In genomic region chr7:149147072-149147729, GRCh38 we compare ENCODE assay signal across 1 cellular context.
TF ChIP-seq lines count a peak whose summit lies in the region.

TSS of gene ZNF398 (plus strand) at chr7:149147453. CDS start at chr7:149147743, 290 bp downstream.

TF ChIP-seq in HepG2, 621 proteins besides CTCF, POLR2A, EP300 and RAD21 (continued from another document and continues in another):
- TF ChIP-seq ZNF281 (CRISPR knock-in tag; IDR thresholded peaks at IDR 0.05; ENCODE audit: borderline replicate concordance) (peak; percentile 94), ZIK1 (CRISPR knock-in tag; IDR thresholded peaks at IDR 0.05; ENCODE audit: borderline replicate concordance, low read depth) (peak; percentile 67; the same call in 1 of the 2 replicates), TAF1 (CRISPR knock-in tag; IDR thresholded peaks at IDR 0.05) (peak; percentile 64), E2F1 (CRISPR knock-in tag; IDR thresholded peaks at IDR 0.05) (peak; percentile 52; the same call in 1 of the 2 replicates), ZNF24 (IDR thresholded peaks at IDR 0.05) (peak; percentile 22; the same call in 1 of the 2 replicates), KDM3A (CRISPR knock-in tag; IDR thresholded peaks at IDR 0.05; ENCODE audit: low read depth) (no peak), ZBTB43 (CRISPR knock-in tag; conservative IDR thresholded peaks at IDR 0.05) (no peak), MYC (CRISPR knock-in tag; IDR thresholded peaks at IDR 0.05; ENCODE audit: borderline replicate concordance) (peak; percentile 66), TSC22D2 (CRISPR knock-in tag; IDR thresholded peaks at IDR 0.05; ENCODE audit: borderline replicate concordance) (0 out of 2 replicates have a peak, but pooled peaks have one; percentile 8), ZSCAN31 (CRISPR knock-in tag; IDR thresholded peaks at IDR 0.05; ENCODE audit: low read depth) (peak; percentile 74; the same call in 1 of the 2 replicates), KLF12 (CRISPR knock-in tag; IDR thresholded peaks at IDR 0.05; ENCODE audit: borderline replicate concordance) (no peak; the same call in 1 of the 2 replicates), ZFY (CRISPR knock-in tag; IDR thresholded peaks at IDR 0.05) (peak; percentile 97), SIX4 (CRISPR knock-in tag; IDR thresholded peaks at IDR 0.05) (0 out of 2 replicates have a peak, but pooled peaks have one; percentile 9), MED13 (CRISPR knock-in tag; IDR thresholded peaks at IDR 0.05) (no peak; the same call in 1 of the 2 replicates), GTF2F1 (IDR thresholded peaks at IDR 0.05; ENCODE audit: low read length) (no peak), TMF1 (CRISPR knock-in tag; IDR thresholded peaks at IDR 0.05; ENCODE audit: low read depth) (no peak), ZNF781 (CRISPR knock-in tag; IDR thresholded peaks at IDR 0.05; ENCODE audit: borderline replicate concordance, not compliant biosample characterization) (peak; percentile 43), BRCA1 (CRISPR knock-in tag; IDR thresholded peaks at IDR 0.05) (peak; percentile 61; the same call in 1 of the 2 replicates)
- TF ChIP-seq, protein P1, sequence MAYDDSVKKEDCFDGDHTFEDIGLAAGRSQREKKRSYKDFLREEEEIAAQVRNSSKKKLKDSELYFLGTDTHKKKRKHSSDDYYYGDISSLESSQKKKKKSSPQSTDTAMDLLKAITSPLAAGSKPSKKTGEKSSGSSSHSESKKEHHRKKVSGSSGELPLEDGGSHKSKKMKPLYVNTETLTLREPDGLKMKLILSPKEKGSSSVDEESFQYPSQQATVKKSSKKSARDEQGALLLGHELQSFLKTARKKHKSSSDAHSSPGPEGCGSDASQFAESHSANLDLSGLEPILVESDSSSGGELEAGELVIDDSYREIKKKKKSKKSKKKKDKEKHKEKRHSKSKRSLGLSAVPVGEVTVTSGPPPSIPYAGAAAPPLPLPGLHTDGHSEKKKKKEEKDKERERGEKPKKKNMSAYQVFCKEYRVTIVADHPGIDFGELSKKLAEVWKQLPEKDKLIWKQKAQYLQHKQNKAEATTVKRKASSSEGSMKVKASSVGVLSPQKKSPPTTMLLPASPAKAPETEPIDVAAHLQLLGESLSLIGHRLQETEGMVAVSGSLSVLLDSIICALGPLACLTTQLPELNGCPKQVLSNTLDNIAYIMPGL (CRISPR knock-in tag; IDR thresholded peaks at IDR 0.05; ENCODE audit: borderline replicate concordance in 1 of 2, low read depth in 1 of 2), result peak in 1 of 2 experiments; percentile 58; a peak in 3 of 4 replicates
- TF ChIP-seq, protein P2, sequence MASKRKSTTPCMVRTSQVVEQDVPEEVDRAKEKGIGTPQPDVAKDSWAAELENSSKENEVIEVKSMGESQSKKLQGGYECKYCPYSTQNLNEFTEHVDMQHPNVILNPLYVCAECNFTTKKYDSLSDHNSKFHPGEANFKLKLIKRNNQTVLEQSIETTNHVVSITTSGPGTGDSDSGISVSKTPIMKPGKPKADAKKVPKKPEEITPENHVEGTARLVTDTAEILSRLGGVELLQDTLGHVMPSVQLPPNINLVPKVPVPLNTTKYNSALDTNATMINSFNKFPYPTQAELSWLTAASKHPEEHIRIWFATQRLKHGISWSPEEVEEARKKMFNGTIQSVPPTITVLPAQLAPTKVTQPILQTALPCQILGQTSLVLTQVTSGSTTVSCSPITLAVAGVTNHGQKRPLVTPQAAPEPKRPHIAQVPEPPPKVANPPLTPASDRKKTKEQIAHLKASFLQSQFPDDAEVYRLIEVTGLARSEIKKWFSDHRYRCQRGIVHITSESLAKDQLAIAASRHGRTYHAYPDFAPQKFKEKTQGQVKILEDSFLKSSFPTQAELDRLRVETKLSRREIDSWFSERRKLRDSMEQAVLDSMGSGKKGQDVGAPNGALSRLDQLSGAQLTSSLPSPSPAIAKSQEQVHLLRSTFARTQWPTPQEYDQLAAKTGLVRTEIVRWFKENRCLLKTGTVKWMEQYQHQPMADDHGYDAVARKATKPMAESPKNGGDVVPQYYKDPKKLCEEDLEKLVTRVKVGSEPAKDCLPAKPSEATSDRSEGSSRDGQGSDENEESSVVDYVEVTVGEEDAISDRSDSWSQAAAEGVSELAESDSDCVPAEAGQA (IDR thresholded peaks at IDR 0.05; ENCODE audit: low read depth), result no peak; the same call in 1 of the 2 replicates
- TF ChIP-seq, protein P2 (CRISPR knock-in tag; IDR thresholded peaks at IDR 0.05; ENCODE audit: borderline replicate concordance), result peak; percentile 27; the same call in 1 of the 2 replicates
- TF ChIP-seq, protein P3, sequence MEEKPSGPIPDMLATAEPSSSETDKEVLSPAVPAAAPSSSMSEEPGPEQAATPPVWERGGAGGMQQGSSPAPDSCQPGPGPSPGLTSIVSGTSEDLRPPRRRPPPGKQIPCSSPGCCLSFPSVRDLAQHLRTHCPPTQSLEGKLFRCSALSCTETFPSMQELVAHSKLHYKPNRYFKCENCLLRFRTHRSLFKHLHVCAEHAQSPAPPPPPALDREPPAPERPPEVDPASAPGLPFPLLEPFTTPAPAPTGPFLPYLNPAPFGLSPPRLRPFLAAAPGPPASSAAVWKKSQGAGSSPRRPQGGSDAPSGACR (CRISPR knock-in tag; IDR thresholded peaks at IDR 0.05), result no peak
- TF ChIP-seq, protein P4, sequence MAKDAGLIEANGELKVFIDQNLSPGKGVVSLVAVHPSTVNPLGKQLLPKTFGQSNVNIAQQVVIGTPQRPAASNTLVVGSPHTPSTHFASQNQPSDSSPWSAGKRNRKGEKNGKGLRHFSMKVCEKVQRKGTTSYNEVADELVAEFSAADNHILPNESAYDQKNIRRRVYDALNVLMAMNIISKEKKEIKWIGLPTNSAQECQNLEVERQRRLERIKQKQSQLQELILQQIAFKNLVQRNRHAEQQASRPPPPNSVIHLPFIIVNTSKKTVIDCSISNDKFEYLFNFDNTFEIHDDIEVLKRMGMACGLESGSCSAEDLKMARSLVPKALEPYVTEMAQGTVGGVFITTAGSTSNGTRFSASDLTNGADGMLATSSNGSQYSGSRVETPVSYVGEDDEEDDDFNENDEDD (CRISPR knock-in tag; IDR thresholded peaks at IDR 0.05; ENCODE audit: borderline replicate concordance), result peak; percentile 54; the same call in 1 of the 2 replicates
- TF ChIP-seq, protein P5, sequence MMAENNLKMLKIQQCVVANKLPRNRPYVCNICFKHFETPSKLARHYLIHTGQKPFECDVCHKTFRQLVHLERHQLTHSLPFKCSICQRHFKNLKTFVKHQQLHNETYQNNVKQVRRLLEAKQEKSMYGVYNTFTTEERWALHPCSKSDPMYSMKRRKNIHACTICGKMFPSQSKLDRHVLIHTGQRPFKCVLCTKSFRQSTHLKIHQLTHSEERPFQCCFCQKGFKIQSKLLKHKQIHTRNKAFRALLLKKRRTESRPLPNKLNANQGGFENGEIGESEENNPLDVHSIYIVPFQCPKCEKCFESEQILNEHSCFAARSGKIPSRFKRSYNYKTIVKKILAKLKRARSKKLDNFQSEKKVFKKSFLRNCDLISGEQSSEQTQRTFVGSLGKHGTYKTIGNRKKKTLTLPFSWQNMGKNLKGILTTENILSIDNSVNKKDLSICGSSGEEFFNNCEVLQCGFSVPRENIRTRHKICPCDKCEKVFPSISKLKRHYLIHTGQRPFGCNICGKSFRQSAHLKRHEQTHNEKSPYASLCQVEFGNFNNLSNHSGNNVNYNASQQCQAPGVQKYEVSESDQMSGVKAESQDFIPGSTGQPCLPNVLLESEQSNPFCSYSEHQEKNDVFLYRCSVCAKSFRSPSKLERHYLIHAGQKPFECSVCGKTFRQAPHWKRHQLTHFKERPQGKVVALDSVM (CRISPR knock-in tag; IDR thresholded peaks at IDR 0.05), result peak; percentile 38; the same call in 1 of the 2 replicates
- TF ChIP-seq, protein P6, sequence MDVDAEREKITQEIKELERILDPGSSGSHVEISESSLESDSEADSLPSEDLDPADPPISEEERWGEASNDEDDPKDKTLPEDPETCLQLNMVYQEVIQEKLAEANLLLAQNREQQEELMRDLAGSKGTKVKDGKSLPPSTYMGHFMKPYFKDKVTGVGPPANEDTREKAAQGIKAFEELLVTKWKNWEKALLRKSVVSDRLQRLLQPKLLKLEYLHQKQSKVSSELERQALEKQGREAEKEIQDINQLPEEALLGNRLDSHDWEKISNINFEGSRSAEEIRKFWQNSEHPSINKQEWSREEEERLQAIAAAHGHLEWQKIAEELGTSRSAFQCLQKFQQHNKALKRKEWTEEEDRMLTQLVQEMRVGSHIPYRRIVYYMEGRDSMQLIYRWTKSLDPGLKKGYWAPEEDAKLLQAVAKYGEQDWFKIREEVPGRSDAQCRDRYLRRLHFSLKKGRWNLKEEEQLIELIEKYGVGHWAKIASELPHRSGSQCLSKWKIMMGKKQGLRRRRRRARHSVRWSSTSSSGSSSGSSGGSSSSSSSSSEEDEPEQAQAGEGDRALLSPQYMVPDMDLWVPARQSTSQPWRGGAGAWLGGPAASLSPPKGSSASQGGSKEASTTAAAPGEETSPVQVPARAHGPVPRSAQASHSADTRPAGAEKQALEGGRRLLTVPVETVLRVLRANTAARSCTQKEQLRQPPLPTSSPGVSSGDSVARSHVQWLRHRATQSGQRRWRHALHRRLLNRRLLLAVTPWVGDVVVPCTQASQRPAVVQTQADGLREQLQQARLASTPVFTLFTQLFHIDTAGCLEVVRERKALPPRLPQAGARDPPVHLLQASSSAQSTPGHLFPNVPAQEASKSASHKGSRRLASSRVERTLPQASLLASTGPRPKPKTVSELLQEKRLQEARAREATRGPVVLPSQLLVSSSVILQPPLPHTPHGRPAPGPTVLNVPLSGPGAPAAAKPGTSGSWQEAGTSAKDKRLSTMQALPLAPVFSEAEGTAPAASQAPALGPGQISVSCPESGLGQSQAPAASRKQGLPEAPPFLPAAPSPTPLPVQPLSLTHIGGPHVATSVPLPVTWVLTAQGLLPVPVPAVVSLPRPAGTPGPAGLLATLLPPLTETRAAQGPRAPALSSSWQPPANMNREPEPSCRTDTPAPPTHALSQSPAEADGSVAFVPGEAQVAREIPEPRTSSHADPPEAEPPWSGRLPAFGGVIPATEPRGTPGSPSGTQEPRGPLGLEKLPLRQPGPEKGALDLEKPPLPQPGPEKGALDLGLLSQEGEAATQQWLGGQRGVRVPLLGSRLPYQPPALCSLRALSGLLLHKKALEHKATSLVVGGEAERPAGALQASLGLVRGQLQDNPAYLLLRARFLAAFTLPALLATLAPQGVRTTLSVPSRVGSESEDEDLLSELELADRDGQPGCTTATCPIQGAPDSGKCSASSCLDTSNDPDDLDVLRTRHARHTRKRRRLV (CRISPR knock-in tag; IDR thresholded peaks at IDR 0.05), result no peak
